Comparison of ENCODE assay signal across 14 cellular contexts in genomic region chr15:83734487-83734886, GRCh38.
DNase-seq lines count a peak whose midpoint lies in the region; TF ChIP-seq lines count a peak whose summit lies in the region.
"Had no signal": no experiment of that assay in that cellular context is flagged by ENCODE, and none has a peak within 500 bp of the region (broad histone marks: within the 10 kb centered on the region; RNA-seq: fewer than 3 reads in every experiment).

No MANE protein-coding gene starts in this region.

- DNase-seq in DMS 273 (lab: John Stamatoyannopoulos, UW; ENCODE audit: unreplicated experiment) (peak; percentile 32), DMS 273 treated with DMSO at 0.1 percent for 48 hours (lab: John Stamatoyannopoulos, UW) (no peak), MM.1S (no peak), endodermal cell (peak; percentile 63), neural progenitor cell (ENCODE audit: low spot score) (peak; percentile 17), immature natural killer cell (no peak), superior temporal gyrus (ENCODE audit: extremely low spot score) (no peak), HK-2 (ENCODE audit: unreplicated experiment) (no peak)
- DNase-seq: activated naive CD4-positive, alpha-beta T cell treated with anti-CD3 and anti-CD28 coated beads for 36 hours; EL; NCI-H146; stomach had no signal

- H3K27ac Mint-ChIP-seq in endodermal cell (no peak overlapping the region), neural progenitor cell (no peak overlapping the region), immature natural killer cell (no peak overlapping the region)
- H3K27ac Mint-ChIP-seq: activated naive CD4-positive, alpha-beta T cell treated with anti-CD3 and anti-CD28 coated beads for 36 hours; nephron had no signal

- H2AFZ ChIP-seq in MM.1S (ENCODE audit: low read length) (0 out of 2 replicates have a peak overlapping the region, but pooled peaks have one; percentile 15), neural progenitor cell (replicated peaks) (peak overlapping the region; percentile 58)

- H3K4me3 ChIP-seq in MM.1S (ENCODE audit: low read length), result no peak overlapping the region
- H3K4me3 ChIP-seq in endodermal cell (ENCODE audit: low read length), result no peak overlapping the region
- no peak overlapping the region for H3K4me3 ChIP-seq in neural progenitor cell
- H3K4me3 ChIP-seq: stomach had no signal

- H3K4me2 ChIP-seq in MM.1S (ENCODE audit: low read depth, low read length), result no peak overlapping the region
- no peak overlapping the region for H3K4me2 ChIP-seq in neural progenitor cell

- H3K9me3 Mint-ChIP-seq in endodermal cell (no peaks in the 10 kb centered on the region), neural progenitor cell (peaks cover 3% of the 10 kb centered on the region), immature natural killer cell (peaks cover 0 to 6% (median 0%) of the 10 kb centered on the region in 6 donors)
- H3K9me3 Mint-ChIP-seq: activated naive CD4-positive, alpha-beta T cell treated with anti-CD3 and anti-CD28 coated beads for 36 hours had no signal

- WGBS in endodermal cell (ENCODE audit: insufficient coverage in 1 of 2, insufficient read length in 1 of 2), 2 experiments, result 33 to 73% methylated on average over 1 to 3 of the region's 3 CpGs

- peaks cover 22% of the 10 kb centered on the region for H3K4me1 Mint-ChIP-seq in endodermal cell
- H3K4me1 Mint-ChIP-seq in neural progenitor cell, result peaks cover 4% of the 10 kb centered on the region
- no peaks in the 10 kb centered on the region for H3K4me1 Mint-ChIP-seq in immature natural killer cell
- H3K4me1 Mint-ChIP-seq: nephron had no signal

- H3K36me3 Mint-ChIP-seq in endodermal cell (ENCODE audit: low read depth) (no peaks in the 10 kb centered on the region), neural progenitor cell (no peaks in the 10 kb centered on the region), immature natural killer cell (no peaks in the 10 kb centered on the region)

- H3K27me3 Mint-ChIP-seq in endodermal cell (ENCODE audit: insufficient read depth), result no peaks in the 10 kb centered on the region
- H3K27me3 Mint-ChIP-seq in neural progenitor cell (ENCODE audit: insufficient read depth, low read depth), result no peaks in the 10 kb centered on the region
- H3K27me3 Mint-ChIP-seq in immature natural killer cell (ENCODE audit: low read depth in 3 of 3), result peaks cover 0 to 2% (median 0%) of the 10 kb centered on the region in 3 donors

- H3K9ac ChIP-seq in MM.1S (ENCODE audit: low read length) (no peak overlapping the region), endodermal cell (ENCODE audit: extremely low read depth, low read length, poor library complexity, severe bottlenecking) (no peak overlapping the region), neural progenitor cell (no peak overlapping the region)

- H3K9me3 ChIP-seq in MM.1S (replicated peaks; ENCODE audit: insufficient read depth, low read length), result no peaks in the 10 kb centered on the region
- H3K9me3 ChIP-seq in endodermal cell (ENCODE audit: control insufficient read depth, low read length), result no peaks in the 10 kb centered on the region
- no peaks in the 10 kb centered on the region for H3K9me3 ChIP-seq in neural progenitor cell (ENCODE audit: low read depth)
- H3K9me3 ChIP-seq: stomach had no signal

- no peaks in the 10 kb centered on the region for H3K4me1 ChIP-seq in MM.1S (ENCODE audit: low read length)
- H3K4me1 ChIP-seq in endodermal cell (ENCODE audit: control insufficient read depth, insufficient read depth, low read length), result peaks cover 11% of the 10 kb centered on the region
- peaks cover 4% of the 10 kb centered on the region for H3K4me1 ChIP-seq in neural progenitor cell
- H3K4me1 ChIP-seq: stomach had no signal

- no peaks in the 10 kb centered on the region for H3F3A ChIP-seq in MM.1S (ENCODE audit: insufficient read depth, low read length)
- H3F3A ChIP-seq in neural progenitor cell (ENCODE audit: low read depth), result no peaks in the 10 kb centered on the region

- H3K36me3 ChIP-seq in MM.1S (replicated peaks; ENCODE audit: insufficient read depth, low read length), result no peaks in the 10 kb centered on the region
- no peaks in the 10 kb centered on the region for H3K36me3 ChIP-seq in endodermal cell (ENCODE audit: control insufficient read depth, insufficient read depth, low read length)
- no peaks in the 10 kb centered on the region for H3K36me3 ChIP-seq in neural progenitor cell
- H3K36me3 ChIP-seq: stomach had no signal

- no peaks in the 10 kb centered on the region for H3K79me2 ChIP-seq in MM.1S (ENCODE audit: low read length)
- H3K79me2 ChIP-seq in neural progenitor cell (ENCODE audit: low read depth), result no peaks in the 10 kb centered on the region

- no peaks in the 10 kb centered on the region for H3K9me2 ChIP-seq in MM.1S (replicated peaks; ENCODE audit: insufficient read depth, low read length)

- H3K27me3 ChIP-seq in MM.1S (replicated peaks; ENCODE audit: insufficient read depth, low read length), result no peaks in the 10 kb centered on the region
- no peaks in the 10 kb centered on the region for H3K27me3 ChIP-seq in endodermal cell (ENCODE audit: control insufficient read depth, insufficient read depth, low read length, poor library complexity, severe bottlenecking)
- no peaks in the 10 kb centered on the region for H3K27me3 ChIP-seq in neural progenitor cell
- H3K27me3 ChIP-seq: stomach had no signal

- TF ChIP-seq CTCF in MM.1S (IDR thresholded peaks at IDR 0.05; ENCODE audit: low read length), result peak; percentile 29; the same call in 1 of the 2 replicates
- peak; percentile 73 for TF ChIP-seq CTCF in endodermal cell (conservative IDR thresholded peaks at IDR 0.05)
- TF ChIP-seq CTCF in neural progenitor cell (IDR thresholded peaks at IDR 0.05), result peak; percentile 46

- no peak overlapping the region for H3K4me3 Mint-ChIP-seq in endodermal cell
- H3K4me3 Mint-ChIP-seq in neural progenitor cell, result no peak overlapping the region
- H3K4me3 Mint-ChIP-seq in immature natural killer cell, result no peak overlapping the region
- H3K4me3 Mint-ChIP-seq: activated naive CD4-positive, alpha-beta T cell treated with anti-CD3 and anti-CD28 coated beads for 36 hours; nephron had no signal

- H4K20me1 ChIP-seq in MM.1S (ENCODE audit: insufficient read depth, low read length) (no peaks in the 10 kb centered on the region), neural progenitor cell (ENCODE audit: low read depth) (no peaks in the 10 kb centered on the region)

- H3K27ac ChIP-seq in MM.1S (ENCODE audit: low read length) (no peak overlapping the region), endodermal cell (ENCODE audit: low read depth, low read length) (no peak overlapping the region), neural progenitor cell (no peak overlapping the region)
- H3K27ac ChIP-seq: 22Rv1, stomach had no signal

Comparison
In these comparisons a context has a peak if more than half of its experiments do, and no peak if none do; other contexts are left out.
1. DNase-seq: peak in DMS 273 (single experiment), endodermal cell (single experiment) and neural progenitor cell (single experiment); none in DMS 273 treated with DMSO at 0.1 percent for 48 hours (single experiment), MM.1S (single experiment), immature natural killer cell (0 of 3), superior temporal gyrus (single experiment) and HK-2 (single experiment).
2. Peak in every context shown above with its lines, with median percentiles within 50 percentile points of each other: CTCF ChIP-seq.